In the genomic region with DNA sequence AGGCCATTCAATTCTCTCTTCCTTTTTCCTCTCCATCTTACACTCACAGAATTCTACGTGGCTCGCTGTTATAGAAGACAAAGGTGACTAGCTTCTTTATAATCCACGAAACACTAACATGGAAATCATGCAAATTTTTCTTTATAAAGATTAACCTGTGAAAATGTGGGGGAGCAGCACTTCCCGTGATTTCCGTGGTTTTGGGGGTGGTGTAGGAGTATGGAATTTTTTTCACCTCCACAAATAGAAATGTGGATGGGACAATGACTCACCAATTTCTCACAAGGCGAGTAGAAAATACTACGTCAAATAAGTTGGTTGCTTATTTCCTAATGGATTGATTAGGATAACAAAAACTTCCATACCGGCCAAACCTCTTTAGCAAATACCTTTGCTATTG, we compare ENCODE assay signal across 25 cellular contexts.
"Had no signal": no experiment of that assay in that cellular context is flagged by ENCODE, and none has a peak within 500 bp of the region (broad histone marks: within the 10 kb centered on the region; RNA-seq: fewer than 3 reads in every experiment).

No MANE protein-coding gene starts in this region.

- H3K4me3 Mint-ChIP-seq: mesothelial cell of epicardium; naive B cell; natural killer cell; stimulated activated memory B cell treated with anti-CD40 and anti-IgM and Interleukin-4, amounts not matched to agents 10 μg/mL and 1 μg/mL and 100 μg/mL, for 72 hours; stimulated activated naive CD8-positive, alpha-beta T cell treated with anti-CD3 and anti-CD28 coated beads, Interleukin-15, amount 100 ng/mL, for 72 hours had no signal

- H3K27ac Mint-ChIP-seq: mesothelial cell of epicardium; naive B cell; natural killer cell; stimulated activated memory B cell treated with anti-CD40 and anti-IgM and Interleukin-4, amounts not matched to agents 10 μg/mL and 1 μg/mL and 100 μg/mL, for 72 hours; stimulated activated naive CD8-positive, alpha-beta T cell treated with anti-CD3 and anti-CD28 coated beads, Interleukin-15, amount 100 ng/mL, for 72 hours had no signal

- H3K4me1 ChIP-seq: left ventricle myocardium inferior, pancreas, prostate gland, sigmoid colon, testis, thyroid gland, transverse colon, upper lobe of left lung, vagina had no signal

- H3K9me3 ChIP-seq: left ventricle myocardium inferior, pancreas, prostate gland, sigmoid colon, testis, thyroid gland, transverse colon, upper lobe of left lung, vagina had no signal

- ATAC-seq: natural killer cell; pancreas; stimulated activated memory B cell treated with anti-CD40 and anti-IgM and Interleukin-4, amounts not matched to agents 10 μg/mL and 1 μg/mL and 100 μg/mL, for 72 hours; stimulated activated naive CD8-positive, alpha-beta T cell treated with anti-CD3 and anti-CD28 coated beads, Interleukin-15, amount 100 ng/mL, for 72 hours had no signal

- H3K4me3 ChIP-seq: hepatocyte, left ventricle myocardium inferior, lung, pancreas, prostate gland, sigmoid colon, testis, thyroid gland, transverse colon, upper lobe of left lung, vagina had no signal

- H3K27me3 Mint-ChIP-seq: naive B cell; stimulated activated memory B cell treated with anti-CD40 and anti-IgM and Interleukin-4, amounts not matched to agents 10 μg/mL and 1 μg/mL and 100 μg/mL, for 72 hours; stimulated activated naive CD8-positive, alpha-beta T cell treated with anti-CD3 and anti-CD28 coated beads, Interleukin-15, amount 100 ng/mL, for 72 hours had no signal

- H3K9me3 Mint-ChIP-seq: stimulated activated memory B cell treated with anti-CD40 and anti-IgM and Interleukin-4, amounts not matched to agents 10 μg/mL and 1 μg/mL and 100 μg/mL, for 72 hours; stimulated activated naive CD8-positive, alpha-beta T cell treated with anti-CD3 and anti-CD28 coated beads, Interleukin-15, amount 100 ng/mL, for 72 hours had no signal

- H3K27me3 ChIP-seq: hepatocyte, sigmoid colon, testis, thyroid gland, transverse colon, upper lobe of left lung, vagina had no signal

- H3K79me2 ChIP-seq: hepatocyte had no signal

- H3K36me3 Mint-ChIP-seq: naive B cell; natural killer cell; stimulated activated memory B cell treated with anti-CD40 and anti-IgM and Interleukin-4, amounts not matched to agents 10 μg/mL and 1 μg/mL and 100 μg/mL, for 72 hours had no signal

- DNase-seq: islet precursor cell; left ventricle myocardium inferior; mesendoderm; naive B cell; natural killer cell; pancreas; posterior cingulate gyrus; sigmoid colon; small intestine; stimulated activated CD4-positive, alpha-beta T cell treated with anti-CD3 and anti-CD28 coated beads, Interleukin-1b, Interleukin-23, amount 100 ng/mL, for 48 hours; stimulated activated CD4-positive, alpha-beta T cell treated with anti-CD3 and anti-CD28 coated beads, Interleukin-2, amount 100 ng/mL, for 48 hours; stimulated activated CD4-positive, alpha-beta T cell treated with anti-CD3 and anti-CD28 coated beads, Interleukin-4, amount 100 ng/mL, for 4 hours; stimulated activated CD8-positive, alpha-beta memory T cell treated with anti-CD3 and anti-CD28 coated beads, Interleukin-4, amount 100 ng/mL, for 48 hours; stimulated activated naive CD4-positive, alpha-beta T cell treated with Interleukin-2 at 50 U/mL for 16 hours; stimulated activated naive CD8-positive, alpha-beta T cell treated with anti-CD3 and anti-CD28 coated beads, Interleukin-15, amount 100 ng/mL, for 72 hours; testis; thyroid gland; transverse colon; upper lobe of left lung had no signal

- H3K36me3 ChIP-seq: left ventricle myocardium inferior, pancreas, prostate gland, sigmoid colon, thyroid gland, transverse colon, upper lobe of left lung, vagina had no signal

- H2AFZ ChIP-seq: hepatocyte had no signal

- H3K4me1 Mint-ChIP-seq: naive B cell; natural killer cell; stimulated activated memory B cell treated with anti-CD40 and anti-IgM and Interleukin-4, amounts not matched to agents 10 μg/mL and 1 μg/mL and 100 μg/mL, for 72 hours; stimulated activated naive CD8-positive, alpha-beta T cell treated with anti-CD3 and anti-CD28 coated beads, Interleukin-15, amount 100 ng/mL, for 72 hours had no signal

- H3K4me2 ChIP-seq: hepatocyte had no signal

- H3K27ac ChIP-seq: hepatocyte, left ventricle myocardium inferior, pancreas, prostate gland, sigmoid colon, testis, thyroid gland, transverse colon, upper lobe of left lung, vagina had no signal

- FAIRE-seq: pancreas, small intestine had no signal
